In the genomic region with DNA sequence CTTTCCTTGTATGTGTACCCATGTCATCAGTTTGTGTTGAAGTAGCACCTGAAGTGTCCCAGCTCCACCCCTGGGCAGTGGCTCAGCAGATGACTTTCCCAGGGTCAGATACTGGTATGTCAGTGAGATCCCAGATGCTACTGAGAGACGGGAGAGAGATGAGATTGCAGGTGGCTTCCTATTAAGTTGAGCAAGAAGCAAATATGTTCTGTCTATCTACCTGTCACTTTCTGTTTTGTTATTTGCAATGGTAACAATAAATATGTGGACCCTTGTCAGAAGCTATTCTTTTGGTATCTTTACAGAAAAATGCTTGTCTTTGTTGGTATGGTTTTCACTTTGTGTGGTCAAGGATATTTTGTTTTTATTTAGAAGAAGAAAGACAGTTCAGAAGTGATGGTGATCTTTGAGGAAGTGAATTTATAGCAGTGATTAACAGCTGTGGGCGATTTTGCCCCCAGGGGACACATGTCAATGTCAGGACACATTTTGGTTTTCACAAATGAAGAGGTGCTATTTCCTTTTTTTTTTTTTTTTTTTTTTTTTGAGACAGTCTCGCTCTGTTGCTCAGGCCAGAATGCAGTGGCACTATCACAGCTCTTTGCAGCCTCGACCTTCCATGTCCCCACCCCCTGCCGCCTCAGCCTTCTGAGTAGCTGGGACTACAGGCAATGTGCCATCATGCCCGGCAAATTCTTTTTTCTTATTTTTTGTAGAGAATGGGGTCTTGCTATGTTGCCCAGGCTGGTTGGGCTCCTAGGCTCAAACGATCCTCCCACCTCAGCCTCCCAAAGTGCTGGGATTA, we compare ENCODE assay signal across 12 cellular contexts. TPM values are rescaled to one million over a fixed set of nuclear protein-coding genes. Genes with fewer than 3 reads are reported as not detected.
A peak's percentile ranks its signal among the peaks of the same experiment; 100 is the strongest.
DNase-seq lines count a peak whose midpoint lies in the region; ATAC-seq, FAIRE-seq and TF ChIP-seq lines count a peak whose summit lies in the region.
"Had no signal": no experiment of that assay in that cellular context is flagged by ENCODE, and none has a peak within 500 bp of the region (broad histone marks: within the 10 kb centered on the region; RNA-seq: fewer than 3 reads in every experiment).

No MANE protein-coding gene starts in this region.

- H3K9ac ChIP-seq in SK-N-SH: no peak overlapping the region

- H3K36me3 Mint-ChIP-seq in activated naive CD8-positive, alpha-beta T cell treated with anti-CD3 and anti-CD28 coated beads, Interleukin-2, amount 50 U/mL, for 24 hours (ENCODE audit: low read depth): peaks cover 52% of the 10 kb centered on the region

- no peaks in the 10 kb centered on the region for H3K9me2 ChIP-seq in SK-N-SH

- TF ChIP-seq RAD21 in SK-N-SH (IDR thresholded peaks at IDR 0.05; ENCODE audit: low read length): no peak

- no peaks in the 10 kb centered on the region for H3F3A ChIP-seq in SK-N-SH (replicated peaks; ENCODE audit: insufficient read depth)

- H3K4me1 Mint-ChIP-seq in activated naive CD8-positive, alpha-beta T cell treated with anti-CD3 and anti-CD28 coated beads, Interleukin-2, amount 50 U/mL, for 24 hours: peaks cover 68% of the 10 kb centered on the region

- no peak for TF ChIP-seq POLR2A in GM18505 (IDR thresholded peaks at IDR 0.05; ENCODE audit: borderline replicate concordance, extremely low read depth, insufficient read depth, insufficient read length)

- H4K20me1 ChIP-seq in SK-N-SH (ENCODE audit: insufficient read depth): no peaks in the 10 kb centered on the region

- no peak overlapping the region for H3K27ac ChIP-seq in SK-N-SH (ENCODE audit: low read depth in 2 of 2, low read length in 1 of 2)

- CTCF ChIA-PET in SK-N-SH (lab: Yijun Ruan, JAX): no interaction called here

- no peak overlapping the region for H3K4me2 ChIP-seq in SK-N-SH

- WGBS in SK-N-SH (ENCODE audit: low lambda C conversion rate): 93% methylated on average over 7 of the region's 7 CpGs

- H3K9me3 ChIP-seq in SK-N-SH: no peaks in the 10 kb centered on the region

- H3K4me3 ChIP-seq in SK-N-SH (ENCODE audit: low read depth in 2 of 2, low read length in 1 of 2): no peak overlapping the region

- no peaks in the 10 kb centered on the region for H3K27me3 Mint-ChIP-seq in activated naive CD8-positive, alpha-beta T cell treated with anti-CD3 and anti-CD28 coated beads, Interleukin-2, amount 50 U/mL, for 24 hours

- DNase-seq in activated naive CD8-positive, alpha-beta T cell treated with anti-CD3 and anti-CD28 coated beads, Interleukin-2, amount 50 U/mL, for 24 hours: no peak
- DNase-seq in SK-N-SH (no peak), hypothalamus (lab: John Stamatoyannopoulos, UW) (no peak), HTR-8/SVneo (ENCODE audit: insufficient read length, low spot score) (no peak), NCI-H748 treated with DMSO at 0.1 percent for 48 hours (lab: John Stamatoyannopoulos, UW) (no peak)
- DNase-seq: activated CD4-positive, alpha-beta T cell treated with anti-CD3 and anti-CD28 coated beads, Interleukin-2, amount 50 U/mL, for 1 hour; DMS79 treated with DMSO at 0.1 percent for 48 hours; NCI-H69 had no signal

- no peak for FAIRE-seq in HTR-8/SVneo (lab: Jason Lieb, UNC)

- POLR2A ChIA-PET in SK-N-SH (lab: Yijun Ruan, JAX): no interaction called here

- H3K27me3 ChIP-seq in SK-N-SH (ENCODE audit: insufficient read depth): no peaks in the 10 kb centered on the region

- peaks cover 0 to 6% of the 10 kb centered on the region in 2 experiments for H3K36me3 ChIP-seq in SK-N-SH (replicated peaks in 1 of 2; ENCODE audit: control insufficient read depth in 1 of 2, insufficient read depth in 2 of 2, low read length in 1 of 2)

- peak overlapping the region; percentile 69 for H3K27ac Mint-ChIP-seq in activated naive CD8-positive, alpha-beta T cell treated with anti-CD3 and anti-CD28 coated beads, Interleukin-2, amount 50 U/mL, for 24 hours

- no peak for TF ChIP-seq EP300 in SK-N-SH (IDR thresholded peaks at IDR 0.05; ENCODE audit: borderline replicate concordance in 1 of 2, low read depth in 1 of 2, low read length in 1 of 2)

- no peaks in the 10 kb centered on the region for H3K79me2 ChIP-seq in SK-N-SH (ENCODE audit: insufficient read depth)

- peaks cover 0 to 28% of the 10 kb centered on the region in 2 experiments; a peak in 2 of 4 replicates for H3K4me1 ChIP-seq in SK-N-SH (ENCODE audit: control insufficient read depth in 1 of 2, insufficient read depth in 2 of 2, low read depth in 1 of 2, low read length in 1 of 2)

- H2AFZ ChIP-seq in SK-N-SH (ENCODE audit: low read depth): no peak overlapping the region

- TF ChIP-seq CTCF in SK-N-SH (IDR thresholded peaks at IDR 0.05): no peak

- ATAC-seq in GM18505 (IDR thresholded peaks at IDR 0.05; ENCODE audit: unreplicated experiment) (peak; percentile 74), GM21367 (IDR thresholded peaks at IDR 0.05; ENCODE audit: unreplicated experiment) (peak; percentile 65), HG03097 (IDR thresholded peaks at IDR 0.05; ENCODE audit: low FRiP score, unreplicated experiment) (peak; percentile 79)
- no peak for ATAC-seq in activated naive CD8-positive, alpha-beta T cell treated with anti-CD3 and anti-CD28 coated beads, Interleukin-2, amount 50 U/mL, for 24 hours

- H3K4me3 Mint-ChIP-seq in activated naive CD8-positive, alpha-beta T cell treated with anti-CD3 and anti-CD28 coated beads, Interleukin-2, amount 50 U/mL, for 24 hours: peak overlapping the region; percentile 36
- H3K4me3 Mint-ChIP-seq: neural crest cell had no signal

- H3K9me3 Mint-ChIP-seq in activated naive CD8-positive, alpha-beta T cell treated with anti-CD3 and anti-CD28 coated beads, Interleukin-2, amount 50 U/mL, for 24 hours: peaks cover 4% of the 10 kb centered on the region
- H3K9me3 Mint-ChIP-seq: neural crest cell had no signal

TF ChIP-seq in SK-N-SH, 30 proteins besides CTCF, POLR2A, EP300 and RAD21:
- no peak for TF ChIP-seq FOXJ3 (CRISPR knock-in tag; IDR thresholded peaks at IDR 0.05)
- TF ChIP-seq MXI1 (IDR thresholded peaks at IDR 0.05; ENCODE audit: low read depth, low read length): no peak
- TF ChIP-seq CHD2 (IDR thresholded peaks at IDR 0.05; ENCODE audit: low read length, partially characterized antibody): no peak
- no peak for TF ChIP-seq NFIC (IDR thresholded peaks at IDR 0.05; ENCODE audit: borderline replicate concordance)
TF ChIP-seq in SK-N-SH: peak in this region for 0.

RNA-seq across cellular contexts. Expression of a gene that starts 21.4 kb away (rescaled TPM):
- polyA plus RNA-seq in SK-N-SH (2012; rRNA removed): 18.2 and 20.6 TPM in 2 replicates
- 18.2 and 21.6 TPM in 2 replicates for polyA plus RNA-seq in SK-N-SH (2012; cell fraction: cytosol; rRNA removed)
- polyA plus RNA-seq in SK-N-SH (2012; cell fraction: nucleus; rRNA removed): 10.5 and 14.6 TPM in 2 replicates
